In the genomic region with DNA sequence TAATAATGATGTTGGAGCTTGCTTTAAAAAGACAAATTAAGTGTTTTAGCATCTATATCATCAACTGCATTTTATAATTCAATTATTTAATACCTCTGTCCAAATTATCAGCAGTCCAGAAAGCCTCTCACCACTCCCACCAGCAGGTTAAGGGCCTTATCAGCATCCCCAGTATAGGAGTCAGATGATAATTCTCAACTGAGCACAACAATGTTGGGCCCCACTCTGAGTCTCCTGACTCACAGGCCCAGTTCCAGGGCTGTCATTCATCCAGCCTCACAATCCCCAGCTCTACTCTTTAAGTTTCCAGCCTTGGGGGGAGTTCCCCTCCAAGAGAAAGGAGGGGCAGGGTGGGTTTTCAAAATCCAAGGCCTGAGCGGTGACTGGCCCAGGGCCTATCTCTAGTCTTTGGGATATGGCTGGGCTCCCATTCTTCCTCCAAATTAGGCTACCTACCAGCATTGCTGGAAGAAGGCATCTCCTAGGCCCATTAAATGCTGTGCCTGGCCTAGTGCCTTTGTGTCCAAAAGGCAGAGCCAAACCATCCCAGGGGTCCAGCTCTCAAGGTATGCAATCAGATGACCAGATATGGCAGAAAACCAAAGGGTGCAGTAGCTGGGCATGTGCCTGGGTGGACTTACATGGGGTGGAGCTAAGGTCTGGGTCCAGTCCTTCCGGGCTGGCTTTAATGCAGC, we compare ENCODE assay signal across 28 cellular contexts.
A peak's percentile ranks its signal among the peaks of the same experiment; 100 is the strongest.
DNase-seq lines count a peak whose midpoint lies in the region; ATAC-seq and TF ChIP-seq lines count a peak whose summit lies in the region.
"Had no signal": no experiment of that assay in that cellular context is flagged by ENCODE, and none has a peak within 500 bp of the region (broad histone marks: within the 10 kb centered on the region; RNA-seq: fewer than 3 reads in every experiment).

No MANE protein-coding gene starts in this region.

- H3K36me3 ChIP-seq in heart right ventricle = no peaks in the 10 kb centered on the region
- H3K36me3 ChIP-seq: brain microvascular endothelial cell, esophagus squamous epithelium, gastroesophageal sphincter, sigmoid colon had no signal

- H3K27ac ChIP-seq in heart right ventricle = peak overlapping the region in 6 of 10 donors; percentile 18 to 49 (median 42)
- H3K27ac ChIP-seq: A549, brain microvascular endothelial cell, esophagus squamous epithelium, gastroesophageal sphincter, GM23248, parathyroid adenoma, sigmoid colon had no signal

- peaks cover 8 to 43% (median 28%) of the 10 kb centered on the region in 9 donors for H3K4me1 ChIP-seq in heart right ventricle
- H3K4me1 ChIP-seq: A549, parathyroid adenoma, sigmoid colon had no signal

- peaks cover 28 to 43% (median 42%) of the 10 kb centered on the region in 3 donors for H3K4me1 Mint-ChIP-seq in T-cell
- H3K4me1 Mint-ChIP-seq in stimulated activated effector memory CD8-positive, alpha-beta T cell treated with anti-CD3 and anti-CD28 coated beads, Interleukin-12 subunit alpha, Interleukin-12 subunit beta, amount 100 ng/mL, for 72 hours = peaks cover 49% of the 10 kb centered on the region

- H3K9me3 Mint-ChIP-seq in T-cell = no peaks in the 10 kb centered on the region
- peaks cover 4% of the 10 kb centered on the region for H3K9me3 Mint-ChIP-seq in stimulated activated effector memory CD8-positive, alpha-beta T cell treated with anti-CD3 and anti-CD28 coated beads, Interleukin-12 subunit alpha, Interleukin-12 subunit beta, amount 100 ng/mL, for 72 hours
- H3K9me3 Mint-ChIP-seq: effector memory CD8-positive, alpha-beta T cell had no signal

- in situ Hi-C loops in KBM-7 (cut with MboI; ENCODE audit: low pct_unique_long_range_greater_than_20kb, low sequenced_read_pairs) = no loop called here

- no peak for DNase-seq in Right ventricle myocardium inferior (ENCODE audit: missing footprints)
- DNase-seq in cardiac septum (ENCODE audit: low spot score) = no peak
- no peak for DNase-seq in T-cell
- DNase-seq in heart right ventricle = peak in 1 of 2 donors; percentile 48
- DNase-seq in stimulated activated effector memory CD8-positive, alpha-beta T cell treated with anti-CD3 and anti-CD28 coated beads, Interleukin-12 subunit alpha, Interleukin-12 subunit beta, amount 100 ng/mL, for 72 hours (ENCODE audit: low spot score in 2 of 2) = no peak
- DNase-seq in KBM-7 = no peak
- DNase-seq in NCI-H1105 treated with DMSO at 0.1 percent for 48 hours (lab: John Stamatoyannopoulos, UW) = no peak
- DNase-seq in AG08396 (ENCODE audit: low spot score) = no peak
- DNase-seq: activated CD4-positive, alpha-beta T cell treated with anti-CD3 and anti-CD28 coated beads, Interleukin-2, amount 50 U/mL, for 1 hour; activated effector memory CD4-positive, alpha-beta T cell treated with Interleukin-2 at 50 U/mL for 16 hours; brain microvascular endothelial cell; effector memory CD8-positive, alpha-beta T cell; EL; esophagus squamous epithelium; GM23248; kidney glomerular epithelial cell; NCI-H1092; NCI-H2029; NCI-H2227 treated with DMSO at 0.1 percent for 48 hours; PC-3; SHP77 treated with DMSO at 0.1 percent for 48 hours; sigmoid colon; stimulated activated CD4-positive, alpha-beta T cell treated with anti-CD3 and anti-CD28 coated beads, Interleukin-15, amount 100 ng/mL, for 24 hours; SW 1271 had no signal

- H3K27me3 ChIP-seq in heart right ventricle = no peaks in the 10 kb centered on the region
- H3K27me3 ChIP-seq: brain microvascular endothelial cell, esophagus squamous epithelium, gastroesophageal sphincter, sigmoid colon had no signal

- no peak overlapping the region for H3K4me3 ChIP-seq in heart right ventricle
- H3K4me3 ChIP-seq: A549, esophagus squamous epithelium, gastroesophageal sphincter, GM23248, sigmoid colon had no signal

- CTCF ChIA-PET in T-cell (lab: Charles Lee) = interaction anchor here in 1 of 2 donors (0.7 kb wide), 1 partner anchor 105 kb away, joined by 3 read pairs; no protein-coding TSS in a partner anchor

- 41 to 69% methylated on average over 2 of the region's 2 CpGs for WGBS in heart right ventricle, 2 donors

- ATAC-seq in Right ventricle myocardium inferior = peak; percentile 47
- no peak for ATAC-seq in T-cell (replicated peaks in 1 of 4)
- ATAC-seq in heart right ventricle = peak in 7 of 8 donors; percentile 13 to 86 (median 71)
- ATAC-seq in stimulated activated effector memory CD8-positive, alpha-beta T cell treated with anti-CD3 and anti-CD28 coated beads, Interleukin-12 subunit alpha, Interleukin-12 subunit beta, amount 100 ng/mL, for 72 hours = no peak
- ATAC-seq: A549; effector memory CD8-positive, alpha-beta T cell; gastroesophageal sphincter; PC-3 had no signal

- no peak for TF ChIP-seq CTCF in heart right ventricle (IDR thresholded peaks at IDR 0.05)

- POLR2A ChIA-PET in T-cell (lab: Charles Lee) = interaction anchor here in 1 of 2 donors (0.6 to 0.7 kb wide), 2 partner anchors 114 to 1929 kb away, joined by 4 read pairs; no protein-coding TSS in a partner anchor

- H3K4me3 Mint-ChIP-seq in T-cell = no peak overlapping the region
- H3K4me3 Mint-ChIP-seq in stimulated activated effector memory CD8-positive, alpha-beta T cell treated with anti-CD3 and anti-CD28 coated beads, Interleukin-12 subunit alpha, Interleukin-12 subunit beta, amount 100 ng/mL, for 72 hours = no peak overlapping the region
- H3K4me3 Mint-ChIP-seq: effector memory CD8-positive, alpha-beta T cell; memory B cell had no signal

- intact Hi-C loops in Right ventricle myocardium inferior (cut with DNase I) = loop anchor here (2.0 to 10.0 kb wide), 2 partner anchors 33 to 107 kb away; no protein-coding TSS in a partner anchor
- intact Hi-C loops in cardiac septum (cut with DNase I) = loop anchor here (2.0 to 10.0 kb wide), 3 partner anchors 35 to 113 kb away; no protein-coding TSS in a partner anchor
- intact Hi-C loops in heart right ventricle (cut with DNase I) = loop anchor here in 1 of 10 donors (10.0 kb wide), 1 partner anchor 107 kb away; no protein-coding TSS in a partner anchor

- H3K27me3 Mint-ChIP-seq in T-cell = no peaks in the 10 kb centered on the region
- H3K27me3 Mint-ChIP-seq: effector memory CD8-positive, alpha-beta T cell; memory B cell had no signal

- H3K9me3 ChIP-seq in heart right ventricle = no peaks in the 10 kb centered on the region
- H3K9me3 ChIP-seq: A549, esophagus squamous epithelium, gastroesophageal sphincter, sigmoid colon had no signal

- H3K36me3 Mint-ChIP-seq in T-cell = no peaks in the 10 kb centered on the region
- no peaks in the 10 kb centered on the region for H3K36me3 Mint-ChIP-seq in stimulated activated effector memory CD8-positive, alpha-beta T cell treated with anti-CD3 and anti-CD28 coated beads, Interleukin-12 subunit alpha, Interleukin-12 subunit beta, amount 100 ng/mL, for 72 hours
- H3K36me3 Mint-ChIP-seq: memory B cell had no signal

- H3K27ac Mint-ChIP-seq in T-cell = peak overlapping the region; percentile 55 to 61
- H3K27ac Mint-ChIP-seq in stimulated activated effector memory CD8-positive, alpha-beta T cell treated with anti-CD3 and anti-CD28 coated beads, Interleukin-12 subunit alpha, Interleukin-12 subunit beta, amount 100 ng/mL, for 72 hours = peak overlapping the region; percentile 77
- H3K27ac Mint-ChIP-seq: memory B cell had no signal

Comparison
In these comparisons a context has a peak if more than half of its experiments do, and no peak if none do; other contexts are left out.
1. ATAC-seq: peak in Right ventricle myocardium inferior (single experiment) and heart right ventricle (7 of 8); none in T-cell (0 of 4) and stimulated activated effector memory CD8-positive, alpha-beta T cell treated with anti-CD3 and anti-CD28 coated beads, Interleukin-12 subunit alpha, Interleukin-12 subunit beta, amount 100 ng/mL, for 72 hours (single experiment).